ENCODE assay signal across 11 cellular contexts in the genomic region with DNA sequence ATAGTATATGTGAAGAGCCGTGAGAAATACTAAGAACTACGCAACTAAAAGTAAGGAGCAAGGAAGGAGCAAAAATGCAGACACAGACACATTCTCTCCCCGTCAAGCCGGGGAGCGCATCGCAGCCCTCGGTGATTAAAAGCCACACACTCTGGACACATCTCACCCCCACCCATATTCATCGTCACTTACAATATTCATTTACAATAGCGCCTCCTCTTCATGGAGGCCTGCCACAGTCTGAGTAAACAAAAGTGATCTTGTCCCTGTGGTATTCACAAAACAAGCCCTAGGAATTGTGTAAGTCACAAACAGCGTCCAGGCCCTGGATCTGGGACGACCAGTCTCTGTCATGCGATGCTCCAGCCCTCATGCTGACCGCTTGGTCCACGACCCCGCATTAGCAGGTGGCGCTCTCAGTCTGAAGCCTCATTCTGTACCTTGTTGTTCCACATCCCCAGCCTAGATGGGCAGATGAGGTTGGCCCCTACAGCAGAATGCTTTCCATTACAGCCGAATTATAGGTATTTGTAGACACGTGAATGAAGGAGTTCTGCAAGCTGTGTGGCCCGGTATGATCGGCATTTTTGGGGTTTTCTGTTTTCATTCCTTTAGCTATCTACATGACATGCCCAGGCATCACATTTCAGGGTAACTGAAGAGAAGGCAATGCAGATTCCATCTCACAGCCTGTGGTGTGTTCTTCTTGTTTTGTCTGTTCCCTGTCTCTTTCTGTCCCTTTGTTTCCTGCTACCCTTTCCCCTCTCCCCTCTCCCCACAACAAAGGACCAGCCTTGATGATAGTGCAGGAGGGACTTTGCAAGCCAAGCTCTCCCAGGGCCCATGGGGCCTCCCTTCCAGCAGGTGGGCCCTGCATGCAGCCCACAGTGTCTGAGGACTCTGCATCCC.
DNase-seq lines count a peak whose midpoint lies in the region; ATAC-seq and TF ChIP-seq lines count a peak whose summit lies in the region.
"Had no signal": no experiment of that assay in that cellular context is flagged by ENCODE, and none has a peak within 500 bp of the region (broad histone marks: within the 10 kb centered on the region; RNA-seq: fewer than 3 reads in every experiment).

No MANE protein-coding gene starts in this region.

- DNase-seq in CD8-positive, alpha-beta T cell: peak in 1 of 7 experiments; percentile 48
- DNase-seq in NT2/D1 (ENCODE audit: low read depth, low spot score): peak; percentile 40
- peak; percentile 49 to 59 for DNase-seq in fibroblast of lung (ENCODE audit: low read depth in 2 of 2)
- no peak for DNase-seq in osteoblast (ENCODE audit: insufficient read length, low spot score, missing footprints)
- DNase-seq in A673 (ENCODE audit: low spot score): no peak
- no peak for DNase-seq in SKM-1 treated with dmso at 0.1 percent for 144 hours (lab: John Stamatoyannopoulos, UW; ENCODE audit: unreplicated experiment)
- DNase-seq: NCI-H1092, WERI-Rb-1 had no signal

- peaks cover 41% of the 10 kb centered on the region for H3K36me3 Mint-ChIP-seq in CD8-positive, alpha-beta T cell

- no peak for TF ChIP-seq CTCF in CD8-positive, alpha-beta T cell (IDR thresholded peaks at IDR 0.05)
- TF ChIP-seq CTCF in fibroblast of lung (conservative IDR thresholded peaks at IDR 0.05 in 1 of 2, IDR thresholded peaks at IDR 0.05 in 1 of 2; ENCODE audit: low read depth in 1 of 2, low read length in 2 of 2) (no peak), osteoblast (IDR thresholded peaks at IDR 0.05; ENCODE audit: extremely low read depth, low read depth, low read length) (no peak), A673 (conservative IDR thresholded peaks at IDR 0.05; ENCODE audit: low read depth, low read length) (no peak)

- CTCF ChIA-PET in CD8-positive, alpha-beta T cell (lab: Charles Lee): no interaction called here
- CTCF ChIA-PET in A673 (lab: Charles Lee): no interaction called here

- H3K9ac ChIP-seq in NT2/D1 (ENCODE audit: insufficient read length, low read depth) (no peak overlapping the region), fibroblast of lung (ENCODE audit: insufficient read depth, low read length) (peak overlapping the region; percentile 17)

- H3K4me3 Mint-ChIP-seq in CD8-positive, alpha-beta T cell: peak overlapping the region; percentile 73

- H3K9me3 ChIP-seq in CD8-positive, alpha-beta T cell (ENCODE audit: low read length): no peaks in the 10 kb centered on the region
- H3K9me3 ChIP-seq in NT2/D1 (ENCODE audit: insufficient read depth, low read length) (no peaks in the 10 kb centered on the region), fibroblast of lung (ENCODE audit: control insufficient read depth, insufficient read depth, low read depth, low read length) (no peaks in the 10 kb centered on the region), osteoblast (ENCODE audit: low read depth, low read length) (no peaks in the 10 kb centered on the region), A673 (ENCODE audit: low read depth, low read length, poor library complexity, severe bottlenecking) (no peaks in the 10 kb centered on the region)
- H3K9me3 ChIP-seq: HAP-1 had no signal

- no peaks in the 10 kb centered on the region for H3K79me2 ChIP-seq in fibroblast of lung (ENCODE audit: control insufficient read depth, insufficient read depth, low read length)
- no peaks in the 10 kb centered on the region for H3K79me2 ChIP-seq in osteoblast (ENCODE audit: insufficient read depth, low read length)

- H3K27me3 ChIP-seq in CD8-positive, alpha-beta T cell (ENCODE audit: insufficient read depth, low read length): no peaks in the 10 kb centered on the region
- H3K27me3 ChIP-seq in NT2/D1 (ENCODE audit: insufficient read depth, insufficient read length): no peaks in the 10 kb centered on the region
- no peaks in the 10 kb centered on the region for H3K27me3 ChIP-seq in fibroblast of lung (ENCODE audit: control insufficient read depth, insufficient read depth, low read length)
- no peaks in the 10 kb centered on the region for H3K27me3 ChIP-seq in osteoblast (ENCODE audit: insufficient read depth, low read length)
- H3K27me3 ChIP-seq in A673 (replicated peaks; ENCODE audit: insufficient read depth, low read depth, low read length, poor library complexity): no peaks in the 10 kb centered on the region

- H3K4me1 Mint-ChIP-seq in CD8-positive, alpha-beta T cell (ENCODE audit: low read depth): peaks cover 44% of the 10 kb centered on the region

- peak; percentile 32 for ATAC-seq in CD8-positive, alpha-beta T cell
- no peak for ATAC-seq in HG03442 (IDR thresholded peaks at IDR 0.05; ENCODE audit: unreplicated experiment)
- ATAC-seq in HG02840 (IDR thresholded peaks at IDR 0.05; ENCODE audit: low FRiP score, unreplicated experiment): no peak

- peaks cover 5% of the 10 kb centered on the region for H3K36me3 ChIP-seq in CD8-positive, alpha-beta T cell (ENCODE audit: insufficient read depth, low read length)
- H3K36me3 ChIP-seq in NT2/D1 (ENCODE audit: insufficient read depth, insufficient read length, low read length): peaks cover 18% of the 10 kb centered on the region
- H3K36me3 ChIP-seq in fibroblast of lung (ENCODE audit: control insufficient read depth, insufficient read depth, low read length): no peaks in the 10 kb centered on the region
- peaks cover 14% of the 10 kb centered on the region for H3K36me3 ChIP-seq in osteoblast (ENCODE audit: insufficient read depth, low read length)
- H3K36me3 ChIP-seq in A673 (ENCODE audit: insufficient read depth, low read length, poor library complexity, severe bottlenecking): peaks cover 3% of the 10 kb centered on the region

- intact Hi-C loops in CD8-positive, alpha-beta T cell (cut with DNase I, micrococcal nuclease): loop anchor here in 1 of 2 experiments (5.0 to 10.0 kb wide), 2 partner anchors 41 to 83 kb away; no protein-coding TSS in a partner anchor
- intact Hi-C loops in A673 (cut with micrococcal nuclease; ENCODE audit: unreplicated experiment): no loop called here

- H3K9me3 Mint-ChIP-seq in CD8-positive, alpha-beta T cell: no peaks in the 10 kb centered on the region

- POLR2A ChIA-PET in CD8-positive, alpha-beta T cell (lab: Charles Lee): interaction anchor here (0.6 to 1.1 kb wide), 5 partner anchors 11 to 84 kb away, joined by 3 to 4 read pairs (median 3); no protein-coding TSS in a partner anchor
- POLR2A ChIA-PET in A673 (lab: Charles Lee; ENCODE audit: low non-redundant PET): no interaction called here

- no peak overlapping the region for H2AFZ ChIP-seq in fibroblast of lung (ENCODE audit: low read length)
- H2AFZ ChIP-seq in osteoblast (ENCODE audit: low read length): no peak overlapping the region

- no peak overlapping the region for H3K4me3 ChIP-seq in CD8-positive, alpha-beta T cell (ENCODE audit: low read depth, low read length)
- H3K4me3 ChIP-seq in NT2/D1 (ENCODE audit: insufficient read length, low read depth) (no peak overlapping the region), fibroblast of lung (replicated peaks in 1 of 4; ENCODE audit: control extremely low read depth in 1 of 4, insufficient read depth in 1 of 4, low read depth in 3 of 4, low read length in 4 of 4) (peak overlapping the region in 1 of 4 experiments; percentile 20), osteoblast (ENCODE audit: insufficient read depth, low read length) (no peak overlapping the region), A673 (ENCODE audit: low read depth, low read length, poor library complexity, severe bottlenecking) (no peak overlapping the region)
- H3K4me3 ChIP-seq: HAP-1 had no signal

- no peaks in the 10 kb centered on the region for H3K27me3 Mint-ChIP-seq in CD8-positive, alpha-beta T cell (ENCODE audit: low read depth)

- no TSS peak for BruUV-seq in A673 (replicated peaks; lab: Mats Ljungman, UMichigan)

- H3K4me1 ChIP-seq in CD8-positive, alpha-beta T cell (ENCODE audit: insufficient read depth, low read length): peaks cover 35% of the 10 kb centered on the region
- peaks cover 10% of the 10 kb centered on the region for H3K4me1 ChIP-seq in NT2/D1 (ENCODE audit: insufficient read depth, insufficient read length)
- H3K4me1 ChIP-seq in fibroblast of lung (ENCODE audit: control insufficient read depth, extremely low read depth, insufficient read depth, low read length): peaks cover 9% of the 10 kb centered on the region
- H3K4me1 ChIP-seq in osteoblast (ENCODE audit: insufficient read depth, low read length): peaks cover 11% of the 10 kb centered on the region
- no peaks in the 10 kb centered on the region for H3K4me1 ChIP-seq in A673 (ENCODE audit: insufficient read depth, low read length, poor library complexity, severe bottlenecking)
- H3K4me1 ChIP-seq: HAP-1 had no signal

- peak overlapping the region; percentile 33 for H3K4me2 ChIP-seq in fibroblast of lung (ENCODE audit: extremely low read depth, insufficient read depth, low read length)
- no peak overlapping the region for H3K4me2 ChIP-seq in osteoblast (ENCODE audit: insufficient read depth, low read length)

- no peak overlapping the region for H3K27ac ChIP-seq in CD8-positive, alpha-beta T cell (ENCODE audit: low read depth, low read length)
- H3K27ac ChIP-seq in fibroblast of lung (ENCODE audit: insufficient read depth, low read length) (peak overlapping the region; percentile 70), osteoblast (ENCODE audit: low read depth, low read length) (peak overlapping the region; percentile 28), A673 (ENCODE audit: low read depth, low read length, poor library complexity, severe bottlenecking) (no peak overlapping the region)
- H3K27ac ChIP-seq: WERI-Rb-1 had no signal

- H3K27ac Mint-ChIP-seq in CD8-positive, alpha-beta T cell: peak overlapping the region; percentile 95

- H4K20me1 ChIP-seq in fibroblast of lung (ENCODE audit: control insufficient read depth, extremely low read depth, insufficient read depth, low read length) (no peaks in the 10 kb centered on the region), osteoblast (ENCODE audit: insufficient read depth, low read length) (peaks cover 2% of the 10 kb centered on the region)

Comparison
In these comparisons a context has a peak if more than half of its experiments do, and no peak if none do; other contexts are left out.
1. DNase-seq: peak in NT2/D1 (single experiment) and fibroblast of lung (2 of 2); none in osteoblast (single experiment), A673 (single experiment) and SKM-1 treated with dmso at 0.1 percent for 144 hours (single experiment).
2. H3K27ac ChIP-seq: peak in fibroblast of lung (single experiment) and osteoblast (single experiment); none in CD8-positive, alpha-beta T cell (single experiment) and A673 (single experiment).